ENCODE assay signal across 8 cellular contexts in genomic region chr7:101857358-101857794, GRCh38. TPM values are rescaled to one million over a fixed set of nuclear protein-coding genes. Genes with fewer than 3 reads are reported as not detected.
DNase-seq lines count a peak whose midpoint lies in the region; ATAC-seq lines count a peak whose summit lies in the region.

No MANE protein-coding gene starts in this region.

- H3K4me1 ChIP-seq in aorta (ENCODE audit: control insufficient read depth in 1 of 2, insufficient read depth in 2 of 2, low read length in 2 of 2) = peaks cover 0 to 3% of the 10 kb centered on the region in 2 donors

- H3K9me3 ChIP-seq in aorta (ENCODE audit: control insufficient read depth, low read length) = no peaks in the 10 kb centered on the region

- H3K27ac Mint-ChIP-seq in activated T-helper 17 cell treated with anti-CD3 and anti-CD28 coated beads, Interleukin-2, amount 50 U/mL, for 72 hours = peak overlapping the region; percentile 93

- intact Hi-C loops in aorta (cut with DNase I) = loop anchor here in 1 of 2 donors (2.0 to 5.0 kb wide), 2 partner anchors 25 to 40 kb away; partner anchors contain the start of gene CUX1

- peak overlapping the region in 1 of 2 donors; percentile 10 for H3K27ac ChIP-seq in aorta (ENCODE audit: low read depth in 1 of 2, low read length in 2 of 2)

- no peaks in the 10 kb centered on the region for H3K27me3 Mint-ChIP-seq in activated T-helper 17 cell treated with anti-CD3 and anti-CD28 coated beads, Interleukin-2, amount 50 U/mL, for 72 hours

- WGBS in aorta, 2 donors = 51 to 71% methylated on average over 11 of the region's 11 CpGs

- no peaks in the 10 kb centered on the region for H3K9me3 Mint-ChIP-seq in activated T-helper 17 cell treated with anti-CD3 and anti-CD28 coated beads, Interleukin-2, amount 50 U/mL, for 72 hours

- no peaks in the 10 kb centered on the region for H3K27me3 ChIP-seq in aorta (ENCODE audit: control insufficient read depth in 1 of 2, insufficient read depth in 2 of 2, low read length in 1 of 2)

- peak; percentile 8 for ATAC-seq in GM18867 (IDR thresholded peaks at IDR 0.05; ENCODE audit: unreplicated experiment)
- ATAC-seq in HG02884 (IDR thresholded peaks at IDR 0.05; ENCODE audit: unreplicated experiment) = peak; percentile 33
- peak; percentile 59 for ATAC-seq in activated T-helper 17 cell treated with anti-CD3 and anti-CD28 coated beads, Interleukin-2, amount 50 U/mL, for 72 hours (replicated peaks)
- no peak for ATAC-seq in aorta (ENCODE audit: low FRiP score)

- peaks cover 11% of the 10 kb centered on the region for H3K4me1 Mint-ChIP-seq in activated T-helper 17 cell treated with anti-CD3 and anti-CD28 coated beads, Interleukin-2, amount 50 U/mL, for 72 hours

- DNase-seq in pons (ENCODE audit: low spot score) (peak; percentile 14), KBM-7 (no peak), COLO668 (lab: John Stamatoyannopoulos, UW; ENCODE audit: unreplicated experiment) (no peak), aorta (no peak), GM19238 (ENCODE audit: insufficient read length, low spot score) (no peak)

- H3K36me3 Mint-ChIP-seq in activated T-helper 17 cell treated with anti-CD3 and anti-CD28 coated beads, Interleukin-2, amount 50 U/mL, for 72 hours (ENCODE audit: low read depth) = no peaks in the 10 kb centered on the region

- peak overlapping the region; percentile 88 for H3K4me3 Mint-ChIP-seq in activated T-helper 17 cell treated with anti-CD3 and anti-CD28 coated beads, Interleukin-2, amount 50 U/mL, for 72 hours

- in situ Hi-C loops in KBM-7 (cut with MboI; ENCODE audit: low pct_unique_long_range_greater_than_20kb, low sequenced_read_pairs) = no loop called here

- H3K36me3 ChIP-seq in aorta (ENCODE audit: control insufficient read depth in 1 of 2, insufficient read depth in 2 of 2, low read length in 1 of 2) = no peaks in the 10 kb centered on the region

- no peak overlapping the region for H3K4me3 ChIP-seq in aorta (ENCODE audit: low read length in 2 of 2)

RNA-seq across cellular contexts. Expression of gene CUX1, which starts 40.0 kb away (rescaled TPM):
- 10 to 100 TPM; 12.0 to 13.8 TPM for total RNA-seq in activated T-helper 17 cell treated with anti-CD3 and anti-CD28 coated beads, Interleukin-2, amount 50 U/mL, for 72 hours
- 100 to 1,000 TPM; 136 to 159 TPM for total RNA-seq in aorta
- 10 to 100 TPM; 51.6 to 52.6 TPM for polyA plus RNA-seq in aorta

Comparison
In these comparisons a context has a peak if more than half of its experiments do, and no peak if none do; other contexts are left out.
1. RNA of gene CUX1, which starts 40.0 kb away (total RNA-seq): 136 to 159 TPM in aorta; 12.0 to 13.8 TPM in activated T-helper 17 cell treated with anti-CD3 and anti-CD28 coated beads, Interleukin-2, amount 50 U/mL, for 72 hours; every median in the first group is over 4 times any median in the second.